ENCODE assay signal across 8 cellular contexts in the genomic region with DNA sequence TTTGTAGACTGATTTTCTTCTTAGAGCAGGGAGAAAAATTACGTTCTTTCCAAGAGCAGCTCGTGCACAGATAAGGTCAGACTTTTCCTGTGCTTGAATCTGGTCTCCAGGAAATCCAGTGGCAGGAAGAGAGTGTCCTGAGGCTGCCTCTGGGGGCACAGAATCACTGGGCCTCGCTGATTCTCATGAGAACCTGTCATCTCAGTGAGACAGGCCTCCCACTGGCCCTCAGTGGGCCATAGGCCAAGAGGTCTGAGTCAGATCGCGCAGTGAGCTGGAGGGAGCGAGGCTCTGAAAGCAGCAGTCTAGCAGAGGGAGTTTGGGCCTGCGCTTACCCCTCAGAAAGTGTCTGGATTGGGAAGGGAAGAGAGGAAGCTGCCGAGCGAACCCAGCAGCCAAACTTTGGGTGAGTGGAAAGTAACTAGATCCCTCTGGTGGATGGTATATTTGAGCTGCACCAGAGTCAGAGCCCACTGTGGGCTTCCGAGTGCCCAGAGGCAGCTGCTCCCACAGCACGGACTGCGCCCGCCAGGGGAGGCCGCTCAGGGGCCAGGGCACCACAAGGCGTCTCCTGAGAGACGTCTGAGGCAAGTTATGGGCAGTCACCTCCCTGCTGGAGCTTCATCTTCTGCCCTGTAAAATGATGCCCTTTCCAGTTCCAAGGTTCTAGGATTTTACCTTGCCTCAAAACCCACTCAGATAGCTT. TPM values are rescaled to one million over a fixed set of nuclear protein-coding genes. Genes with fewer than 3 reads are reported as not detected.
A peak's percentile ranks its signal among the peaks of the same experiment; 100 is the strongest.
DNase-seq lines count a peak whose midpoint lies in the region; FAIRE-seq and TF ChIP-seq lines count a peak whose summit lies in the region.

No MANE protein-coding gene starts in this region.

- no peaks in the 10 kb centered on the region for H3K9me3 Mint-ChIP-seq in chondrocyte (ENCODE audit: low read depth)

- H3K4me1 Mint-ChIP-seq in chondrocyte (ENCODE audit: low read depth), result peaks cover 46% of the 10 kb centered on the region

- DNase-seq in NCI-H446 (lab: John Stamatoyannopoulos, UW) (peak; percentile 25 to 28), NCI-H446 treated with DMSO at 0.1 percent for 48 hours (lab: John Stamatoyannopoulos, UW) (no peak), chondrocyte (ENCODE audit: low spot score) (no peak), kidney glomerular epithelial cell (lab: John Stamatoyannopoulos, UW) (peak; percentile 56), urothelium cell line (ENCODE audit: low spot score) (peak; percentile 75), DMS153 treated with DMSO at 0.1 percent for 48 hours (lab: John Stamatoyannopoulos, UW; ENCODE audit: unreplicated experiment) (no peak), SK-N-DZ (ENCODE audit: low spot score) (no peak), DMS114 treated with DMSO at 0.1 percent for 48 hours (lab: John Stamatoyannopoulos, UW; ENCODE audit: unreplicated experiment) (no peak)

- peak; percentile 20 for TF ChIP-seq CTCF in chondrocyte (IDR thresholded peaks at IDR 0.05)

- H3K36me3 Mint-ChIP-seq in chondrocyte (ENCODE audit: low read depth), result peaks cover 6% of the 10 kb centered on the region

- peak overlapping the region; percentile 42 for H3K4me3 Mint-ChIP-seq in chondrocyte (ENCODE audit: unreplicated experiment)

- FAIRE-seq in urothelium cell line (lab: Jason Lieb, UNC), result no peak

- peaks cover 5% of the 10 kb centered on the region for H3K27me3 Mint-ChIP-seq in chondrocyte (ENCODE audit: low read depth)

- H3K27ac Mint-ChIP-seq in chondrocyte (ENCODE audit: unreplicated experiment), result peak overlapping the region; percentile 95

RNA-seq across cellular contexts. Expression of a gene that starts 8.2 kb away (rescaled TPM):
- 10.9 to 12.8 TPM (median 12.6 TPM) in 3 replicates for total RNA-seq in chondrocyte
- polyA plus RNA-seq in SK-N-DZ (2014; cell fraction: cytosol; rRNA removed), result not detected in 2 replicates
- 0.14 TPM in 1 of 2 replicates, not detected in the other for polyA plus RNA-seq in SK-N-DZ (2014; cell fraction: nucleus; rRNA removed)

RNA-seq across cellular contexts. Expression of a gene that starts 24.2 kb away (rescaled TPM):
- 24.6 to 33.8 TPM (median 33.2 TPM) in 3 replicates for total RNA-seq in chondrocyte
- polyA plus RNA-seq in SK-N-DZ (2014; cell fraction: cytosol; rRNA removed), result 10.6 and 18.1 TPM in 2 replicates
- 12.7 and 17.9 TPM in 2 replicates for polyA plus RNA-seq in SK-N-DZ (2014; cell fraction: nucleus; rRNA removed)

Comparison
In these comparisons a context has a peak if more than half of its experiments do, and no peak if none do; other contexts are left out.
1. DNase-seq: peak in NCI-H446 (2 of 2), kidney glomerular epithelial cell (single experiment) and urothelium cell line (single experiment); none in NCI-H446 treated with DMSO at 0.1 percent for 48 hours (single experiment), chondrocyte (single experiment), DMS153 treated with DMSO at 0.1 percent for 48 hours (single experiment), SK-N-DZ (single experiment) and DMS114 treated with DMSO at 0.1 percent for 48 hours (single experiment).